In the genomic region with DNA sequence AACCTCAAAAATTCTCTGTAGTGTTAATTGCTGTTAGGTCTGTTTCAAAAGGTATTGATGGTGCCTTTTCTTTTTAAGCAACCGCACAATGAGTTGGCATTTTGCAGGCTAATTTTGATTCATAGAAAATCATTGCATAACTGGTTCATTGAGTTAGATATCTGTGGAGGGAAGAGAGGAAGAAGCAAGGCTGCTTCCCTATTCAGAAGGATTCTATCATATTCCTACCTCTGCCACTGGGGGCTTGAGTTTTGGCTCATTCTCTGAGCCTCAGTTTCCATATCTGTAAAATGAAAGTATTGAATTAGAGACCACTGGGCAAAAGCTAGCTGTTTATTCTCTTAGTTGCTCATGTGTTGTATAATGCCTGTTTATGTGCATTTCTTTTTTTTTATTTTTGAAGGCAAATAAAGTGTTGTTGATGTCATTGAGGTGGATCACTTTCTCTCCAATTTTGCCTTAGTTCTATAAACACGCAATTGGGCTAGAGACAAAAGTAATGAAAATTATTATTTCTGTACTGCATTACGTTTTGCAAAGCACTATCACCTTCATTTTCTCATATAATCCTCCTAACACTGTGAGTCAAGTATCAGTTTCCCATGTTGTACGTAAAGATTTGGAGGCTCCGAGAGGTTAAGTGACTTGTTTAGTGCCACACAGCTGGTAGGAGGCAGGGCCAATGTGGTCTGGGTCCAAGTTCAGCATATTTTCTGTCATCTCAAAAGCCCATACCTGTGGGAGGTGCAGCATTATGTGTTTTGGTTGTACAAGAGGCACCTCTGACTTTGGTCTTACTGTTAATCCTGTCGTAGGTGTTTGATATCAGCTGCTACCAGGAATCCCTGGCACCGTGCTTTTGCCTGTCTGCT, we compare ENCODE assay signal across 11 cellular contexts. TPM values are rescaled to one million over a fixed set of nuclear protein-coding genes. Genes with fewer than 3 reads are reported as not detected.
DNase-seq lines count a peak whose midpoint lies in the region; ATAC-seq and TF ChIP-seq lines count a peak whose summit lies in the region.
"Had no signal": no experiment of that assay in that cellular context is flagged by ENCODE, and none has a peak within 500 bp of the region (broad histone marks: within the 10 kb centered on the region; RNA-seq: fewer than 3 reads in every experiment).

No MANE protein-coding gene starts in this region.

- H3K27me3 ChIP-seq in lung (ENCODE audit: control insufficient read depth, insufficient read depth) (no peaks in the 10 kb centered on the region), ascending aorta (no peaks in the 10 kb centered on the region), H7 (ENCODE audit: control insufficient read depth, insufficient read depth, low read length) (peaks cover 11% of the 10 kb centered on the region; the same call in 1 of the 2 replicates)

- H3K4me1 ChIP-seq in lung (ENCODE audit: control insufficient read depth in 2 of 2, insufficient read depth in 2 of 2, low read length in 2 of 2) (peaks cover 15 to 39% of the 10 kb centered on the region in 2 donors), ascending aorta (peaks cover 0 to 9% of the 10 kb centered on the region in 2 donors)

- H3K36me3 ChIP-seq in lung (ENCODE audit: control insufficient read depth in 2 of 2, insufficient read depth in 2 of 2, low read length in 2 of 2) (peaks cover 7 to 12% of the 10 kb centered on the region in 2 donors), ascending aorta (peaks cover 3 to 16% of the 10 kb centered on the region in 2 donors), H7 (replicated peaks; ENCODE audit: control insufficient read depth, insufficient read depth, low read length) (peaks cover 11% of the 10 kb centered on the region)

- H3K27ac ChIP-seq in lung (ENCODE audit: low read depth in 1 of 2, low read length in 1 of 2): peak overlapping the region; percentile 34 to 50
- peak overlapping the region in 1 of 2 donors; percentile 0 for H3K27ac ChIP-seq in ascending aorta

- peak; percentile 17 for DNase-seq in stimulated activated naive CD4-positive, alpha-beta T cell treated with Interleukin-2 at 50 U/mL for 16 hours (lab: John Stamatoyannopoulos, UW)
- no peak for DNase-seq in stimulated activated naive CD4-positive, alpha-beta T cell (lab: John Stamatoyannopoulos, UW)
- DNase-seq in WTC11 (ENCODE audit: low spot score) (no peak), lung (ENCODE audit: low spot score) (no peak), COR-L47 (lab: John Stamatoyannopoulos, UW) (no peak), ascending aorta (ENCODE audit: low spot score in 2 of 2) (no peak), H7 (no peak), AG20443 (ENCODE audit: low spot score) (no peak)
- DNase-seq: activated naive CD8-positive, alpha-beta T cell treated with anti-CD3 and anti-CD28 coated beads for 36 hours; occipital lobe; SHP77 treated with DMSO at 0.1 percent for 48 hours had no signal

- H3K9me3 Mint-ChIP-seq in WTC11: no peaks in the 10 kb centered on the region
- H3K9me3 Mint-ChIP-seq: activated naive CD8-positive, alpha-beta T cell treated with anti-CD3 and anti-CD28 coated beads for 36 hours had no signal

- ATAC-seq in WTC11 (no peak), lung (ENCODE audit: insufficient read depth, low FRiP score) (no peak)

- intact Hi-C loops in ascending aorta (cut with DNase I): loop anchor here (5.0 kb wide), 1 partner anchor 280 kb away; no protein-coding TSS in a partner anchor

- H3K27me3 Mint-ChIP-seq in WTC11 (ENCODE audit: low read depth): peaks cover 5% of the 10 kb centered on the region; the same call in 1 of the 2 replicates
- H3K27me3 Mint-ChIP-seq: activated naive CD8-positive, alpha-beta T cell treated with anti-CD3 and anti-CD28 coated beads for 36 hours had no signal

- H3K4me3 Mint-ChIP-seq in WTC11: no peak overlapping the region
- H3K4me3 Mint-ChIP-seq: activated naive CD8-positive, alpha-beta T cell treated with anti-CD3 and anti-CD28 coated beads for 36 hours had no signal

- H3K36me3 Mint-ChIP-seq in WTC11: peaks cover 55% of the 10 kb centered on the region

- H3K9me3 ChIP-seq in lung (ENCODE audit: control insufficient read depth in 2 of 2, insufficient read depth in 1 of 2, low read length in 1 of 2) (no peaks in the 10 kb centered on the region), ascending aorta (no peaks in the 10 kb centered on the region)

- H3K4me3 ChIP-seq in lung: no peak overlapping the region
- H3K4me3 ChIP-seq in ascending aorta: peak overlapping the region in 1 of 2 donors; percentile 80
- no peak overlapping the region for H3K4me3 ChIP-seq in H7 (ENCODE audit: insufficient read depth, low read depth, low read length)

- H3K27ac Mint-ChIP-seq in WTC11: peak overlapping the region; percentile 48; the same call in 1 of the 2 replicates
- H3K27ac Mint-ChIP-seq: activated naive CD8-positive, alpha-beta T cell treated with anti-CD3 and anti-CD28 coated beads for 36 hours had no signal

- no peak for TF ChIP-seq CTCF in WTC11 (IDR thresholded peaks at IDR 0.05)
- TF ChIP-seq CTCF in lung (IDR thresholded peaks at IDR 0.05; ENCODE audit: control extremely low read depth, extremely low read depth): no peak
- no peak for TF ChIP-seq CTCF in ascending aorta (IDR thresholded peaks at IDR 0.05)

- CTCF ChIA-PET in WTC11 (lab: Charles Lee): interaction anchor here (0.9 kb wide), 1 partner anchor 209 kb away, joined by 4 read pairs; no protein-coding TSS in a partner anchor

- POLR2A ChIA-PET in WTC11 (lab: Charles Lee): no interaction called here

- H3K4me1 Mint-ChIP-seq in WTC11: peaks cover 46% of the 10 kb centered on the region

- WGBS in lung, 2 donors: 75 to 77% methylated on average over 7 of the region's 7 CpGs

TF ChIP-seq in WTC11, 78 proteins besides CTCF, POLR2A, EP300 and RAD21:
- TF ChIP-seq, protein P1, sequence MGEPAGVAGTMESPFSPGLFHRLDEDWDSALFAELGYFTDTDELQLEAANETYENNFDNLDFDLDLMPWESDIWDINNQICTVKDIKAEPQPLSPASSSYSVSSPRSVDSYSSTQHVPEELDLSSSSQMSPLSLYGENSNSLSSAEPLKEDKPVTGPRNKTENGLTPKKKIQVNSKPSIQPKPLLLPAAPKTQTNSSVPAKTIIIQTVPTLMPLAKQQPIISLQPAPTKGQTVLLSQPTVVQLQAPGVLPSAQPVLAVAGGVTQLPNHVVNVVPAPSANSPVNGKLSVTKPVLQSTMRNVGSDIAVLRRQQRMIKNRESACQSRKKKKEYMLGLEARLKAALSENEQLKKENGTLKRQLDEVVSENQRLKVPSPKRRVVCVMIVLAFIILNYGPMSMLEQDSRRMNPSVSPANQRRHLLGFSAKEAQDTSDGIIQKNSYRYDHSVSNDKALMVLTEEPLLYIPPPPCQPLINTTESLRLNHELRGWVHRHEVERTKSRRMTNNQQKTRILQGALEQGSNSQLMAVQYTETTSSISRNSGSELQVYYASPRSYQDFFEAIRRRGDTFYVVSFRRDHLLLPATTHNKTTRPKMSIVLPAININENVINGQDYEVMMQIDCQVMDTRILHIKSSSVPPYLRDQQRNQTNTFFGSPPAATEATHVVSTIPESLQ (CRISPR knock-in tag; IDR thresholded peaks at IDR 0.05): no peak
- no peak for TF ChIP-seq SP1 (CRISPR knock-in tag; conservative IDR thresholded peaks at IDR 0.05)
- no peak for TF ChIP-seq RELA (CRISPR knock-in tag; IDR thresholded peaks at IDR 0.05; ENCODE audit: borderline replicate concordance)
- no peak for TF ChIP-seq ETV6 (CRISPR knock-in tag; IDR thresholded peaks at IDR 0.05)
- no peak for TF ChIP-seq ELF4 (CRISPR knock-in tag; IDR thresholded peaks at IDR 0.05; ENCODE audit: low read depth)
- TF ChIP-seq, protein P2, sequence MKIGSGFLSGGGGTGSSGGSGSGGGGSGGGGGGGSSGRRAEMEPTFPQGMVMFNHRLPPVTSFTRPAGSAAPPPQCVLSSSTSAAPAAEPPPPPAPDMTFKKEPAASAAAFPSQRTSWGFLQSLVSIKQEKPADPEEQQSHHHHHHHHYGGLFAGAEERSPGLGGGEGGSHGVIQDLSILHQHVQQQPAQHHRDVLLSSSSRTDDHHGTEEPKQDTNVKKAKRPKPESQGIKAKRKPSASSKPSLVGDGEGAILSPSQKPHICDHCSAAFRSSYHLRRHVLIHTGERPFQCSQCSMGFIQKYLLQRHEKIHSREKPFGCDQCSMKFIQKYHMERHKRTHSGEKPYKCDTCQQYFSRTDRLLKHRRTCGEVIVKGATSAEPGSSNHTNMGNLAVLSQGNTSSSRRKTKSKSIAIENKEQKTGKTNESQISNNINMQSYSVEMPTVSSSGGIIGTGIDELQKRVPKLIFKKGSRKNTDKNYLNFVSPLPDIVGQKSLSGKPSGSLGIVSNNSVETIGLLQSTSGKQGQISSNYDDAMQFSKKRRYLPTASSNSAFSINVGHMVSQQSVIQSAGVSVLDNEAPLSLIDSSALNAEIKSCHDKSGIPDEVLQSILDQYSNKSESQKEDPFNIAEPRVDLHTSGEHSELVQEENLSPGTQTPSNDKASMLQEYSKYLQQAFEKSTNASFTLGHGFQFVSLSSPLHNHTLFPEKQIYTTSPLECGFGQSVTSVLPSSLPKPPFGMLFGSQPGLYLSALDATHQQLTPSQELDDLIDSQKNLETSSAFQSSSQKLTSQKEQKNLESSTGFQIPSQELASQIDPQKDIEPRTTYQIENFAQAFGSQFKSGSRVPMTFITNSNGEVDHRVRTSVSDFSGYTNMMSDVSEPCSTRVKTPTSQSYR (CRISPR knock-in tag; IDR thresholded peaks at IDR 0.05): no peak
- no peak for TF ChIP-seq FOXK1 (CRISPR knock-in tag; IDR thresholded peaks at IDR 0.05)
- no peak for TF ChIP-seq FOXJ3 (CRISPR knock-in tag; IDR thresholded peaks at IDR 0.05; ENCODE audit: borderline replicate concordance)
- TF ChIP-seq, protein P3, sequence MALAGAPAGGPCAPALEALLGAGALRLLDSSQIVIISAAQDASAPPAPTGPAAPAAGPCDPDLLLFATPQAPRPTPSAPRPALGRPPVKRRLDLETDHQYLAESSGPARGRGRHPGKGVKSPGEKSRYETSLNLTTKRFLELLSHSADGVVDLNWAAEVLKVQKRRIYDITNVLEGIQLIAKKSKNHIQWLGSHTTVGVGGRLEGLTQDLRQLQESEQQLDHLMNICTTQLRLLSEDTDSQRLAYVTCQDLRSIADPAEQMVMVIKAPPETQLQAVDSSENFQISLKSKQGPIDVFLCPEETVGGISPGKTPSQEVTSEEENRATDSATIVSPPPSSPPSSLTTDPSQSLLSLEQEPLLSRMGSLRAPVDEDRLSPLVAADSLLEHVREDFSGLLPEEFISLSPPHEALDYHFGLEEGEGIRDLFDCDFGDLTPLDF (CRISPR knock-in tag; IDR thresholded peaks at IDR 0.05): no peak
- TF ChIP-seq NR3C1 (CRISPR knock-in tag; conservative IDR thresholded peaks at IDR 0.05; ENCODE audit: low read depth): no peak
- no peak for TF ChIP-seq IRF2 (CRISPR knock-in tag; IDR thresholded peaks at IDR 0.05; ENCODE audit: borderline replicate concordance, low read depth)
- no peak for TF ChIP-seq NFATC4 (CRISPR knock-in tag; IDR thresholded peaks at IDR 0.05)

RNA-seq across cellular contexts. Expression of a gene that starts 5.9 kb away (rescaled TPM):
- total RNA-seq in WTC11 (2021) (79.6 to 89.3 TPM (median 83.1 TPM) in 3 replicates), lung (10 to 100 TPM; 47.4 to 83.6 TPM), ascending aorta (55.6 TPM)
- 10 to 100 TPM; 21.3 to 29.6 TPM for polyA plus RNA-seq in lung
- total RNA-seq in H7 (2014; rRNA removed; shearing (Covaris generic)): 70.4 and 77.3 TPM in 2 replicates
